Comparison of ENCODE assay signal across 29 cellular contexts in the genomic region with DNA sequence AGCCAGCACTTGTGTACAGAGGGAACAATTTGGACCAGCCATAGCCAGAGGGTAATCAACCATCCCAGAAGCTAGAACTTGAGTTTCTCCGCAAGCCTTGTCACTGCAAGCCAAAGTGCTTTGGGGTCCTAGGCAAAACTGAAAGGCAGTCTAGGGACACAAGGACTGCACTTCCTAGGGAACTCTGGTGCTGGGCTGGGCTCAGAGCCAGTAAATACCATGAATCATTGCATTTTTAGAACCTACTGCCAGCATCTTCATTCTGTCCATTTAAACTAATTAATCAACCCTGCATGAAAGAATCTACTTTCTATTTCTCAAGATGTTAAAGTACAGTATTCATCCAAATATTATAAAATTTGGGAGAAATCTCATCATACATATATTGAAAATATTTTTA. TPM values are rescaled to one million over a fixed set of nuclear protein-coding genes. Genes with fewer than 3 reads are reported as not detected.
DNase-seq lines count a peak whose midpoint lies in the region; TF ChIP-seq lines count a peak whose summit lies in the region.
"Had no signal": no experiment of that assay in that cellular context is flagged by ENCODE, and none has a peak within 500 bp of the region (broad histone marks: within the 10 kb centered on the region; RNA-seq: fewer than 3 reads in every experiment).

No MANE protein-coding gene starts in this region.

- no TSS peak for BruUV-seq in A673 (replicated peaks; lab: Mats Ljungman, UMichigan)

- H3K27me3 ChIP-seq in A673 (replicated peaks; ENCODE audit: insufficient read depth, low read depth, low read length, poor library complexity) (no peaks in the 10 kb centered on the region), GM23248 (replicated peaks; ENCODE audit: insufficient read depth) (no peaks in the 10 kb centered on the region), stomach (no peaks in the 10 kb centered on the region)
- H3K27me3 ChIP-seq: sigmoid colon had no signal

- TF ChIP-seq EP300 in stomach (IDR thresholded peaks at IDR 0.05): no peak

- 93 to 100% methylated on average over 1 of the region's 1 CpG for WGBS in GM23248 (ENCODE audit: low coverage in 1 of 2, low lambda C conversion rate in 2 of 2, missing lambda C conversion rate in 2 of 2), 2 experiments
- WGBS in stomach, 5 donors: 83 to 98% (median 93%) methylated on average over 1 of the region's 1 CpG

- DNase-seq in A673 (ENCODE audit: low spot score) (peak; percentile 12), GM23248 (peak; percentile 36), RPMI7951 (ENCODE audit: low read depth) (peak; percentile 73), epithelial cell of esophagus (ENCODE audit: low read depth) (peak; percentile 14), stomach (no peak), NOMO-1 treated with dmso at 0.1 percent for 144 hours (lab: John Stamatoyannopoulos, UW; ENCODE audit: unreplicated experiment) (no peak), SKM-1 treated with dmso at 0.1 percent for 144 hours (lab: John Stamatoyannopoulos, UW; ENCODE audit: unreplicated experiment) (no peak)
- no peak for DNase-seq in activated CD8-positive, alpha-beta memory T cell treated with anti-CD3 and anti-CD28 coated beads, Interleukin-2, amount 50 U/mL, for 4 hours
- DNase-seq: activated CD4-positive, alpha-beta T cell treated with anti-CD3 and anti-CD28 coated beads, Interleukin-2, amount 50 U/mL, for 48 hours; activated naive CD4-positive, alpha-beta T cell treated with anti-CD3 and anti-CD28 coated beads for 36 hours; CD4-positive, alpha-beta T cell; KG1; NCI-H1417; NCI-H2029 treated with DMSO at 0.1 percent for 48 hours; NCI-H345; NCI-H774; sigmoid colon; substantia nigra; T-helper 17 cell; trophoblast cell had no signal

- H2AFZ ChIP-seq in GM23248: no peak overlapping the region

- H3K27ac ChIP-seq in A673 (ENCODE audit: low read depth, low read length, poor library complexity, severe bottlenecking) (no peak overlapping the region), GM23248 (no peak overlapping the region), stomach (no peak overlapping the region)
- H3K27ac ChIP-seq: A549, sigmoid colon, SK-N-MC had no signal

- TF ChIP-seq POLR2A in stomach (IDR thresholded peaks at IDR 0.05): no peak

- CTCF ChIA-PET in A673 (lab: Charles Lee): no interaction called here

- no peaks in the 10 kb centered on the region for H4K20me1 ChIP-seq in GM23248 (ENCODE audit: insufficient read depth)

- H3K4me2 ChIP-seq in GM23248 (ENCODE audit: unreplicated experiment): no peak overlapping the region
- H3K4me2 ChIP-seq: A549 had no signal

- H3K4me1 ChIP-seq in A673 (ENCODE audit: insufficient read depth, low read length, poor library complexity, severe bottlenecking): no peaks in the 10 kb centered on the region
- no peaks in the 10 kb centered on the region for H3K4me1 ChIP-seq in GM23248 (ENCODE audit: insufficient read depth)
- no peaks in the 10 kb centered on the region for H3K4me1 ChIP-seq in stomach
- H3K4me1 ChIP-seq: A549, sigmoid colon had no signal

- H3K36me3 ChIP-seq in A673 (ENCODE audit: insufficient read depth, low read length, poor library complexity, severe bottlenecking): no peaks in the 10 kb centered on the region
- no peaks in the 10 kb centered on the region for H3K36me3 ChIP-seq in GM23248 (ENCODE audit: low read depth)
- no peaks in the 10 kb centered on the region for H3K36me3 ChIP-seq in stomach
- H3K36me3 ChIP-seq: sigmoid colon had no signal

- intact Hi-C loops in A673 (cut with micrococcal nuclease; ENCODE audit: unreplicated experiment): no loop called here
- intact Hi-C loops in stomach (cut with DNase I; ENCODE audit: low total_unique reads): no loop called here

- no peaks in the 10 kb centered on the region for H3K79me2 ChIP-seq in GM23248 (ENCODE audit: insufficient read depth)

- H3K9me3 ChIP-seq in A673 (ENCODE audit: low read depth, low read length, poor library complexity, severe bottlenecking) (no peaks in the 10 kb centered on the region), GM23248 (ENCODE audit: low read depth) (no peaks in the 10 kb centered on the region), stomach (peaks cover 0 to 28% (median 8%) of the 10 kb centered on the region in 4 donors)

- TF ChIP-seq CTCF in A673 (conservative IDR thresholded peaks at IDR 0.05; ENCODE audit: low read depth, low read length): no peak
- TF ChIP-seq CTCF in epithelial cell of esophagus (IDR thresholded peaks at IDR 0.05; ENCODE audit: insufficient read depth, low read depth, low read length, missing control alignments): no peak
- no peak for TF ChIP-seq CTCF in stomach (IDR thresholded peaks at IDR 0.05)

- POLR2A ChIA-PET in A673 (lab: Charles Lee; ENCODE audit: low non-redundant PET): no interaction called here

- no peak overlapping the region for H3K9ac ChIP-seq in GM23248

- H3K4me3 ChIP-seq in A673 (ENCODE audit: low read depth, low read length, poor library complexity, severe bottlenecking): no peak overlapping the region
- H3K4me3 ChIP-seq in GM23248: no peak overlapping the region
- no peak overlapping the region for H3K4me3 ChIP-seq in epithelial cell of esophagus (ENCODE audit: low read length)
- H3K4me3 ChIP-seq in stomach: no peak overlapping the region
- H3K4me3 ChIP-seq: A549, GM12878, sigmoid colon, SK-N-MC had no signal

- in situ Hi-C loops in GM23248 (cut with MboI): no loop called here

- no peaks in the 10 kb centered on the region for H3K9me2 ChIP-seq in GM23248 (ENCODE audit: insufficient read depth)

- H3F3A ChIP-seq in GM23248 (ENCODE audit: insufficient read depth): no peaks in the 10 kb centered on the region

RNA-seq across cellular contexts. Expression of a gene that starts 20.0 kb away (rescaled TPM):
- total RNA-seq in A673 (2021): not detected in 2 replicates
- not detected in 2 replicates for total RNA-seq in GM23248 (2014; rRNA removed; shearing (Covaris generic))
- not detected in 2 replicates for polyA plus RNA-seq in GM23248 (2016; fragmentation: Nextera tagmentation; extraction: Ambion mirVana)
- not detected in 2 replicates for total RNA-seq in RPMI7951 (2014; rRNA removed; shearing (Covaris generic))
- not detected for total RNA-seq in stomach
- polyA plus RNA-seq in stomach: not detected
- total RNA-seq: activated naive CD4-positive, alpha-beta T cell treated with anti-CD3 and anti-CD28 coated beads for 36 hours; activated T-helper 1 cell treated with anti-CD3 and anti-CD28 coated beads, Interleukin-12 subunit alpha, Interleukin-12 subunit beta, Interleukin-2, Interleukin-4 antibody, amounts not matched to agents 30 ng/mL and 10 ng/mL and 1 ng/mL, durations not matched to agents 14 hours and 24 hours and 36 hours; CD4-positive, alpha-beta T cell; fibroblast of villous mesenchyme; GM12878; left lobe of liver; mucosa of gallbladder; omental fat pad; pulmonary artery endothelial cell; sigmoid colon; T-helper 17 cell had no signal
- polyA plus RNA-seq: A549, GM12878, sigmoid colon had no signal

RNA-seq across cellular contexts. Expression of a gene that starts 25.2 kb away (rescaled TPM):
- total RNA-seq in A673 (2021) (not detected in 2 replicates), stomach (not detected)
- not detected in 2 replicates for total RNA-seq in GM23248 (2014; rRNA removed; shearing (Covaris generic))
- polyA plus RNA-seq in GM23248 (2016; fragmentation: Nextera tagmentation; extraction: Ambion mirVana) (not detected in 2 replicates), stomach (not detected)
- total RNA-seq in RPMI7951 (2014; rRNA removed; shearing (Covaris generic)): not detected in 2 replicates
- total RNA-seq: activated naive CD4-positive, alpha-beta T cell treated with anti-CD3 and anti-CD28 coated beads for 36 hours; activated T-helper 1 cell treated with anti-CD3 and anti-CD28 coated beads, Interleukin-12 subunit alpha, Interleukin-12 subunit beta, Interleukin-2, Interleukin-4 antibody, amounts not matched to agents 30 ng/mL and 10 ng/mL and 1 ng/mL, durations not matched to agents 14 hours and 24 hours and 36 hours; CD4-positive, alpha-beta T cell; fibroblast of villous mesenchyme; GM12878; left lobe of liver; mucosa of gallbladder; omental fat pad; pulmonary artery endothelial cell; sigmoid colon; T-helper 17 cell had no signal
- polyA plus RNA-seq: A549, sigmoid colon had no signal

RNA-seq across cellular contexts. Expression of a gene that starts 29.3 kb away (rescaled TPM):
- not detected in 2 replicates for total RNA-seq in A673 (2021)
- total RNA-seq in GM23248 (2014; rRNA removed; shearing (Covaris generic)): not detected in 2 replicates
- polyA plus RNA-seq in GM23248 (2016; fragmentation: Nextera tagmentation; extraction: Ambion mirVana): not detected in 2 replicates
- total RNA-seq in RPMI7951 (2014; rRNA removed; shearing (Covaris generic)): 0.24 TPM in 1 of 2 replicates, not detected in the other
- total RNA-seq in stomach: not detected
- polyA plus RNA-seq in stomach: not detected
- total RNA-seq: activated naive CD4-positive, alpha-beta T cell treated with anti-CD3 and anti-CD28 coated beads for 36 hours; CD4-positive, alpha-beta T cell; fibroblast of villous mesenchyme; left lobe of liver; mucosa of gallbladder; omental fat pad; T-helper 17 cell had no signal
- polyA plus RNA-seq: sigmoid colon had no signal

Comparison
In these comparisons a context has a peak if more than half of its experiments do, and no peak if none do; other contexts are left out.
1. DNase-seq: peak in A673 (single experiment), GM23248 (single experiment), RPMI7951 (single experiment) and epithelial cell of esophagus (single experiment); none in activated CD8-positive, alpha-beta memory T cell treated with anti-CD3 and anti-CD28 coated beads, Interleukin-2, amount 50 U/mL, for 4 hours (single experiment), stomach (single experiment), NOMO-1 treated with dmso at 0.1 percent for 144 hours (single experiment) and SKM-1 treated with dmso at 0.1 percent for 144 hours (single experiment).